In genomic region chr6:149473080-149474052, GRCh38 we compare ENCODE assay signal across 9 cellular contexts. TPM values are rescaled to one million over a fixed set of nuclear protein-coding genes. Genes with fewer than 3 reads are reported as not detected.
DNase-seq lines count a peak whose midpoint lies in the region; ATAC-seq, FAIRE-seq and TF ChIP-seq lines count a peak whose summit lies in the region.
"Had no signal": no experiment of that assay in that cellular context is flagged by ENCODE, and none has a peak within 500 bp of the region (broad histone marks: within the 10 kb centered on the region; RNA-seq: fewer than 3 reads in every experiment).

No MANE protein-coding gene starts in this region.

- H3K4me1 ChIP-seq in GM12878 (ENCODE audit: control insufficient read depth, insufficient read depth, low read length) (peaks cover 63% of the 10 kb centered on the region), rectal smooth muscle tissue (ENCODE audit: control insufficient read depth, insufficient read depth, low read length) (peaks cover 5% of the 10 kb centered on the region), BE2C (no peaks in the 10 kb centered on the region), psoas muscle (no peaks in the 10 kb centered on the region)

- peak overlapping the region; percentile 70 for H3K4me2 ChIP-seq in GM12878 (ENCODE audit: control insufficient read depth, insufficient read depth)

- no peak overlapping the region for H2AFZ ChIP-seq in GM12878 (ENCODE audit: control insufficient read depth, low read depth, low read length)

- ATAC-seq in GM12878 (peak; percentile 24), psoas muscle (no peak)

- BruUV-seq in GM12878 (replicated peaks; lab: Mats Ljungman, UMichigan), result no TSS peak

- POLR2A ChIA-PET in GM12878 (lab: Charles Lee), result interaction anchor here (0.6 to 2.8 kb wide), 9 partner anchors 9 to 445 kb away, joined by 3 to 6 read pairs (median 4); no protein-coding TSS in a partner anchor

- 0 out of 2 replicates have a peak, but pooled peaks cover 6% of the 10 kb centered on the region for H4K20me1 ChIP-seq in GM12878 (ENCODE audit: control insufficient read depth, insufficient read depth)

- RAD21 ChIA-PET in GM12878 (lab: Charles Lee; ENCODE audit: unreplicated experiment), result interaction anchor here (0.7 to 3.5 kb wide), 15 partner anchors 8 to 445 kb away, joined by 3 to 28 read pairs (median 5); partner anchors contain the start of gene TAB2

- TF ChIP-seq CTCF in GM12878 (IDR thresholded peaks at IDR 0.05 in 2 of 3, conservative IDR thresholded peaks at IDR 0.05 in 1 of 3; ENCODE audit: control insufficient read depth in 2 of 3, extremely low read depth in 1 of 3, insufficient read depth in 1 of 3, low read depth in 3 of 3, low read length in 3 of 3) (peak in 2 of 3 experiments; percentile 12 to 27; a peak in 1 of 6 replicates), BE2C (IDR thresholded peaks at IDR 0.05; ENCODE audit: low read depth, low read length) (no peak), psoas muscle (IDR thresholded peaks at IDR 0.05) (no peak)

- no peaks in the 10 kb centered on the region for H3K27me3 ChIP-seq in GM12878 (replicated peaks in 1 of 2; ENCODE audit: control insufficient read depth in 2 of 2, insufficient read depth in 2 of 2, low read length in 1 of 2)
- H3K27me3 ChIP-seq in rectal smooth muscle tissue (ENCODE audit: control insufficient read depth, insufficient read depth, low read length), result no peaks in the 10 kb centered on the region
- H3K27me3 ChIP-seq in BE2C, result no peaks in the 10 kb centered on the region
- peaks cover 0 to 6% (median 0%) of the 10 kb centered on the region in 3 donors for H3K27me3 ChIP-seq in psoas muscle (ENCODE audit: insufficient read depth in 3 of 3, low read length in 2 of 3)

- TF ChIP-seq EP300 in GM12878 (IDR thresholded peaks at IDR 0.05; ENCODE audit: borderline replicate concordance in 1 of 2, control insufficient read depth in 1 of 2, low read depth in 2 of 2, low read length in 2 of 2), result no peak

- H3K4me3 ChIP-seq in GM12878, result peak overlapping the region; percentile 44; the same call in 1 of the 2 replicates
- H3K4me3 ChIP-seq in rectal smooth muscle tissue (ENCODE audit: low read length), result peak overlapping the region; percentile 36
- H3K4me3 ChIP-seq in BE2C (ENCODE audit: low read depth, low read length), result no peak overlapping the region
- H3K4me3 ChIP-seq in psoas muscle, result no peak overlapping the region

- peak; percentile 69 for DNase-seq in NCI-H345 (lab: John Stamatoyannopoulos, UW)
- no peak for DNase-seq in NCI-H345 treated with DMSO at 0.1 percent for 48 hours (lab: John Stamatoyannopoulos, UW; ENCODE audit: unreplicated experiment)
- peak; percentile 58 for DNase-seq in KBM-7
- no peak for DNase-seq in GM12878 (ENCODE audit: low read depth, low spot score)
- DNase-seq in BE2C, result no peak
- no peak for DNase-seq in HK-2 (ENCODE audit: unreplicated experiment)
- DNase-seq in psoas muscle, result no peak

- H3K79me2 ChIP-seq in GM12878 (ENCODE audit: control insufficient read depth, insufficient read depth, low read length), result peaks cover 77% of the 10 kb centered on the region

- H3K27ac ChIP-seq in GM12878 (ENCODE audit: control insufficient read depth, insufficient read depth), result peak overlapping the region; percentile 29
- no peak overlapping the region for H3K27ac ChIP-seq in rectal smooth muscle tissue (ENCODE audit: low read depth, low read length)
- H3K27ac ChIP-seq in psoas muscle, result no peak overlapping the region

- peak; percentile 34; the same call in 1 of the 2 replicates for TF ChIP-seq RAD21 in GM12878 (IDR thresholded peaks at IDR 0.05; ENCODE audit: insufficient read depth, low read depth, low read length)

- H3K9me3 ChIP-seq in GM12878 (replicated peaks; ENCODE audit: control insufficient read depth, insufficient read depth, low read length) (no peaks in the 10 kb centered on the region), BE2C (no peaks in the 10 kb centered on the region), psoas muscle (no peaks in the 10 kb centered on the region)

- peaks cover 14 to 17% of the 10 kb centered on the region in 2 experiments; a peak in 3 of 4 replicates for H3K36me3 ChIP-seq in GM12878 (ENCODE audit: control insufficient read depth in 2 of 2, insufficient read depth in 2 of 2, low read length in 1 of 2)
- no peaks in the 10 kb centered on the region for H3K36me3 ChIP-seq in rectal smooth muscle tissue (ENCODE audit: control insufficient read depth, insufficient read depth, low read length)
- no peaks in the 10 kb centered on the region for H3K36me3 ChIP-seq in BE2C
- H3K36me3 ChIP-seq in psoas muscle (ENCODE audit: insufficient read depth in 1 of 2, low read depth in 1 of 2), result no peaks in the 10 kb centered on the region

- in situ Hi-C loops in KBM-7 (cut with MboI; ENCODE audit: low pct_unique_long_range_greater_than_20kb, low sequenced_read_pairs) (no loop called here), GM12878 (cut with MboI) (no loop called here)

- WGBS in GM12878 (ENCODE audit: insufficient coverage, insufficient replicate concordance, low lambda C conversion rate, missing lambda C conversion rate), result 20% methylated on average over 21 of the region's 21 CpGs
- 41 to 43% (median 43%) methylated on average over 21 of the region's 21 CpGs for WGBS in psoas muscle, 3 donors

- intact Hi-C loops in GM12878 (cut with micrococcal nuclease; ENCODE audit: unreplicated experiment) (loop anchor here (2.0 kb wide), 1 partner anchor 43 kb away; no protein-coding TSS in a partner anchor), psoas muscle (cut with DNase I) (no loop called here)

- SMC1A ChIA-PET in GM12878 (lab: Charles Lee; ENCODE audit: uncharacterized antibody, unreplicated experiment), result interaction anchor here (0.7 to 4.0 kb wide), 17 partner anchors 21 to 444 kb away, joined by 3 to 42 read pairs (median 3); no protein-coding TSS in a partner anchor

- no peak for FAIRE-seq in GM12878 (lab: Jason Lieb, UNC)

- CTCF ChIA-PET in GM12878 (lab: Yijun Ruan, JAX), result interaction anchor here (0.6 to 2.7 kb wide), 12 partner anchors 16 to 445 kb away, joined by 3 to 26 read pairs (median 4); partner anchors contain the start of gene PPIL4

- peak overlapping the region; percentile 41; the same call in 1 of the 2 replicates for H3K9ac ChIP-seq in GM12878 (ENCODE audit: control insufficient read depth, insufficient read depth, low read length)
- no peak overlapping the region for H3K9ac ChIP-seq in rectal smooth muscle tissue (ENCODE audit: low read length)

- no peak for TF ChIP-seq POLR2A in GM12878 (IDR thresholded peaks at IDR 0.05; ENCODE audit: low read depth, low read length)

TF ChIP-seq in GM12878, 131 proteins besides CTCF, POLR2A, EP300 and RAD21 (continues in another document):
- TF ChIP-seq HCFC1 (IDR thresholded peaks at IDR 0.05; ENCODE audit: low read length) (no peak), IKZF1 (conservative IDR thresholded peaks at IDR 0.05) (peak; percentile 51)
- TF ChIP-seq, protein P1, sequence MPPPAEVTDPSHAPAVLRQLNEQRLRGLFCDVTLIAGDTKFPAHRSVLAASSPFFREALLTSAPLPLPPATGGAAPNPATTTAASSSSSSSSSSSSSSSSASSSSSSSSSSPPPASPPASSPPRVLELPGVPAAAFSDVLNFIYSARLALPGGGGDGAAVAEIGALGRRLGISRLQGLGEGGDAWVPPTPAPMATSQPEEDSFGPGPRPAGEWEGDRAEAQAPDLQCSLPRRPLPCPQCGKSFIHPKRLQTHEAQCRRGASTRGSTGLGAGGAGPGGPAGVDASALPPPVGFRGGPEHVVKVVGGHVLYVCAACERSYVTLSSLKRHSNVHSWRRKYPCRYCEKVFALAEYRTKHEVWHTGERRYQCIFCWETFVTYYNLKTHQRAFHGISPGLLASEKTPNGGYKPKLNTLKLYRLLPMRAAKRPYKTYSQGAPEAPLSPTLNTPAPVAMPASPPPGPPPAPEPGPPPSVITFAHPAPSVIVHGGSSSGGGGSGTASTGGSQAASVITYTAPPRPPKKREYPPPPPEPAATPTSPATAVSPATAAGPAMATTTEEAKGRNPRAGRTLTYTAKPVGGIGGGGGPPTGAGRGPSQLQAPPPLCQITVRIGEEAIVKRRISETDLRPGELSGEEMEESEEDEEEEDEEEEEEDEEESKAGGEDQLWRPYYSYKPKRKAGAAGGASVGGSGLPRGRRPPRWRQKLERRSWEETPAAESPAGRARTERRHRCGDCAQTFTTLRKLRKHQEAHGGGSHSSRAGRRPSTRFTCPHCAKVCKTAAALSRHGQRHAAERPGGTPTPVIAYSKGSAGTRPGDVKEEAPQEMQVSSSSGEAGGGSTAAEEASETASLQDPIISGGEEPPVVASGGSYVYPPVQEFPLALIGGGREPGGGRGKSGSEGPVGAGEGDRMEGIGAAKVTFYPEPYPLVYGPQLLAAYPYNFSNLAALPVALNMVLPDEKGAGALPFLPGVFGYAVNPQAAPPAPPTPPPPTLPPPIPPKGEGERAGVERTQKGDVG (CRISPR knock-in tag; IDR thresholded peaks at IDR 0.05), result no peak

RNA-seq across cellular contexts. Expression of gene ZC3H12D, which starts 11.4 kb away (rescaled TPM):
- 90.8 and 98.3 TPM in 2 replicates for total RNA-seq in GM12878 (2013; cell fraction: nucleolus; rRNA removed)
- 9.4 and 10.8 TPM in 2 replicates for total RNA-seq in GM12878 (2014; rRNA removed)
- 10.2 and 10.3 TPM in 2 replicates for total RNA-seq in GM12878 (2014; rRNA removed; fragmentation: Illumina TruSeq; extraction: Trizol)
- total RNA-seq in GM12878 (2021), result 14.1 and 15.7 TPM in 2 replicates
- polyA plus RNA-seq in GM12878 (2011; ENCODE audit: low read depth), result 3.9 TPM
- polyA plus RNA-seq in GM12878 (2011; rRNA removed), result 28.0 and 29.7 TPM in 2 replicates
- 25.0 and 25.5 TPM in 2 replicates for polyA plus RNA-seq in GM12878 (2011; cell fraction: cytosol; rRNA removed)
- polyA plus RNA-seq in GM12878 (2011; cell fraction: nucleus; rRNA removed), result 30.1 and 38.8 TPM in 2 replicates
- polyA plus RNA-seq in GM12878 (2012), result 6.1 and 8.0 TPM in 2 replicates
- polyA plus RNA-seq in GM12878 (2014; fragmentation: Illumina TruSeq; extraction: Trizol), result 7.0 and 8.2 TPM in 2 replicates
- polyA plus RNA-seq in GM12878 (2014; fragmentation: Nextera tagmentation; extraction: Ambion mirVana), result 1 to 10 TPM; 1.4 to 2.0 TPM
- 11.6 and 13.0 TPM in 2 replicates for polyA plus RNA-seq in GM12878 (2014; rRNA removed)
- polyA plus RNA-seq in GM12878 (2016; fragmentation: Nextera tagmentation; extraction: Ambion mirVana), result 1 to 10 TPM; 2.3 to 2.6 TPM
- 18.9 and 37.1 TPM in 2 replicates for polyA minus RNA-seq in GM12878 (2011; rRNA and poly(A)+ RNA removed)
- 17.2 and 21.9 TPM in 2 replicates for polyA minus RNA-seq in GM12878 (2011; cell fraction: cytosol; rRNA and poly(A)+ RNA removed)
- polyA minus RNA-seq in GM12878 (2011; cell fraction: nucleus; rRNA and poly(A)+ RNA removed), result 21.0 and 31.8 TPM in 2 replicates
- not detected for polyA plus RNA-seq in BE2C (2012; ENCODE audit: insufficient read depth, insufficient read length, low read depth)
- total RNA-seq in psoas muscle, result under 1 TPM; 0.17 to 0.41 (median 0.26) TPM
- polyA plus RNA-seq in psoas muscle, result under 1 TPM; 0.17 to 0.28 (median 0.26) TPM
- total RNA-seq: LHCN-M2 had no signal

Comparison
In these comparisons a context has a peak if more than half of its experiments do, and no peak if none do; other contexts are left out.
1. DNase-seq: peak in NCI-H345 (single experiment) and KBM-7 (single experiment); none in NCI-H345 treated with DMSO at 0.1 percent for 48 hours (single experiment), GM12878 (single experiment), BE2C (single experiment), HK-2 (single experiment) and psoas muscle (0 of 2).
2. H3K4me3 ChIP-seq: peak in GM12878 (single experiment) and rectal smooth muscle tissue (single experiment); none in BE2C (single experiment) and psoas muscle (single experiment).
3. CTCF ChIP-seq: peak in GM12878 (2 of 3); none in BE2C (single experiment) and psoas muscle (single experiment).
4. RNA of gene ZC3H12D, which starts 11.4 kb away (total RNA-seq): 9.4 to 98.3 TPM in GM12878; 0.17 to 0.41 TPM in psoas muscle; every median in the first group is over 4 times any median in the second.